ENCODE assay signal across 9 cellular contexts in genomic region chr3:58683001-58683845, GRCh38. TPM values are rescaled to one million over a fixed set of nuclear protein-coding genes. Genes with fewer than 3 reads are reported as not detected.
A peak's percentile ranks its signal among the peaks of the same experiment; 100 is the strongest.
DNase-seq lines count a peak whose midpoint lies in the region; ATAC-seq and TF ChIP-seq lines count a peak whose summit lies in the region.
"Had no signal": no experiment of that assay in that cellular context is flagged by ENCODE, and none has a peak within 500 bp of the region (broad histone marks: within the 10 kb centered on the region; RNA-seq: fewer than 3 reads in every experiment).

No MANE protein-coding gene starts in this region.

- H3K27me3 ChIP-seq in vagina (no peaks in the 10 kb centered on the region), tibial nerve (no peaks in the 10 kb centered on the region)

- H3K4me1 Mint-ChIP-seq in osteocyte (ENCODE audit: unreplicated experiment) = no peaks in the 10 kb centered on the region

- no peak overlapping the region for H3K4me3 Mint-ChIP-seq in osteocyte (ENCODE audit: unreplicated experiment)

- no peaks in the 10 kb centered on the region for H3K36me3 Mint-ChIP-seq in osteocyte (ENCODE audit: unreplicated experiment)

- H3K36me3 ChIP-seq in vagina (no peaks in the 10 kb centered on the region), tibial nerve (no peaks in the 10 kb centered on the region)

- intact Hi-C loops in vagina (cut with DNase I) = no loop called here

- DNase-seq in stimulated activated CD4-positive, alpha-beta T cell treated with anti-CD3 and anti-CD28 coated beads, Interleukin-1b, Interleukin-23, amount 100 ng/mL, for 48 hours = peak; percentile 43
- DNase-seq in stimulated activated CD4-positive, alpha-beta T cell treated with anti-CD3 and anti-CD28 coated beads, Interleukin-12 subunit alpha, Interleukin-12 subunit beta, amount 100 ng/mL, for 4 hours = no peak
- DNase-seq in amniotic epithelial cell (ENCODE audit: low read depth) (peak; percentile 8), vagina (ENCODE audit: extremely low spot score in 2 of 2) (peak; percentile 25 to 56), cortex of kidney (lab: John Stamatoyannopoulos, UW) (no peak), tibial nerve (ENCODE audit: low spot score in 2 of 2) (no peak), osteocyte (ENCODE audit: extremely low spot score, unreplicated experiment) (no peak)

- H3K4me3 ChIP-seq in vagina (no peak overlapping the region), tibial nerve (no peak overlapping the region)

- no peak for TF ChIP-seq POLR2A in vagina (IDR thresholded peaks at IDR 0.05)
- no peak for TF ChIP-seq POLR2A in tibial nerve (IDR thresholded peaks at IDR 0.05)

- H3K9me3 Mint-ChIP-seq in osteocyte (ENCODE audit: unreplicated experiment) = no peaks in the 10 kb centered on the region

- H3K4me1 ChIP-seq in vagina (peaks cover 6% of the 10 kb centered on the region), tibial nerve (no peaks in the 10 kb centered on the region)

- WGBS in tibial nerve, 2 donors = 87% methylated on average over 7 to 8 of the region's 8 CpGs

- H3K27me3 Mint-ChIP-seq in osteocyte (ENCODE audit: unreplicated experiment) = peaks cover 4% of the 10 kb centered on the region

- peak; percentile 58 for ATAC-seq in HG03354 (IDR thresholded peaks at IDR 0.05; ENCODE audit: poor library complexity, severe bottlenecking, unreplicated experiment)

- no peak overlapping the region for H3K27ac Mint-ChIP-seq in osteocyte (ENCODE audit: unreplicated experiment)

- TF ChIP-seq EP300 in tibial nerve (IDR thresholded peaks at IDR 0.05) = no peak

- H3K9me3 ChIP-seq in vagina = no peaks in the 10 kb centered on the region
- no peaks in the 10 kb centered on the region for H3K9me3 ChIP-seq in tibial nerve

- H3K27ac ChIP-seq in vagina = no peak overlapping the region
- no peak overlapping the region for H3K27ac ChIP-seq in tibial nerve

- TF ChIP-seq CTCF in vagina (IDR thresholded peaks at IDR 0.05) = no peak
- TF ChIP-seq CTCF in tibial nerve (IDR thresholded peaks at IDR 0.05) = no peak
- no peak for TF ChIP-seq CTCF in osteocyte (IDR thresholded peaks at IDR 0.05)

RNA-seq across cellular contexts. Expression of gene FAM3D, which starts 16.6 kb away (rescaled TPM):
- total RNA-seq in vagina (13.5 TPM), tibial nerve (not detected), osteocyte (not detected in 2 replicates)
- total RNA-seq: fibroblast of villous mesenchyme had no signal

Comparison
In these comparisons a context has a peak if more than half of its experiments do, and no peak if none do; other contexts are left out.
1. DNase-seq: peak in stimulated activated CD4-positive, alpha-beta T cell treated with anti-CD3 and anti-CD28 coated beads, Interleukin-1b, Interleukin-23, amount 100 ng/mL, for 48 hours (single experiment), amniotic epithelial cell (single experiment) and vagina (2 of 2); none in stimulated activated CD4-positive, alpha-beta T cell treated with anti-CD3 and anti-CD28 coated beads, Interleukin-12 subunit alpha, Interleukin-12 subunit beta, amount 100 ng/mL, for 4 hours (single experiment), cortex of kidney (single experiment), tibial nerve (0 of 2) and osteocyte (single experiment).
2. RNA of gene FAM3D, which starts 16.6 kb away (total RNA-seq): 13.5 TPM in vagina (single experiment); not detected in tibial nerve and not detected in osteocyte; every median in the first group is over 10 times any median in the second.